Comparison of ENCODE assay signal across 22 cellular contexts in genomic region chr15:61889706-61890105, GRCh38.
DNase-seq lines count a peak whose midpoint lies in the region; ATAC-seq and TF ChIP-seq lines count a peak whose summit lies in the region.
"Had no signal": no experiment of that assay in that cellular context is flagged by ENCODE, and none has a peak within 500 bp of the region (broad histone marks: within the 10 kb centered on the region; RNA-seq: fewer than 3 reads in every experiment).

No MANE protein-coding gene starts in this region.

- peaks cover 22% of the 10 kb centered on the region for H3K9me3 Mint-ChIP-seq in activated naive CD4-positive, alpha-beta T cell treated with anti-CD3 and anti-CD28 coated beads, Interleukin-2, amount 10 ng/mL, durations not matched to agents 7 days and 5 days
- peaks cover 23% of the 10 kb centered on the region for H3K9me3 Mint-ChIP-seq in activated CD4-positive, alpha-beta memory T cell treated with anti-CD3 and anti-CD28 coated beads for 36 hours
- H3K9me3 Mint-ChIP-seq in type B pancreatic cell, result no peaks in the 10 kb centered on the region

- POLR2A ChIA-PET in activated CD4-positive, alpha-beta memory T cell treated with anti-CD3 and anti-CD28 coated beads for 36 hours (lab: Charles Lee), result no interaction called here

- H3K4me3 ChIP-seq in epithelial cell of esophagus (ENCODE audit: low read length), result no peak overlapping the region
- H3K4me3 ChIP-seq: left lung, spleen, uterus had no signal

- DNase-seq in activated naive CD4-positive, alpha-beta T cell treated with anti-CD3 and anti-CD28 coated beads, Interleukin-2, amount 10 ng/mL, durations not matched to agents 7 days and 5 days, result no peak
- DNase-seq in activated naive CD4-positive, alpha-beta T cell (lab: John Stamatoyannopoulos, UW), result no peak
- DNase-seq in activated CD4-positive, alpha-beta memory T cell treated with anti-CD3 and anti-CD28 coated beads for 36 hours, result no peak
- DNase-seq in epithelial cell of esophagus (ENCODE audit: low read depth), result peak; percentile 75
- DNase-seq in type B pancreatic cell (ENCODE audit: extremely low spot score, unreplicated experiment), result no peak
- no peak for DNase-seq in NCI-H1694 treated with DMSO at 0.1 percent for 48 hours (lab: John Stamatoyannopoulos, UW)
- no peak for DNase-seq in SKM-1 (lab: John Stamatoyannopoulos, UW; ENCODE audit: unreplicated experiment)
- DNase-seq in sciatic nerve (ENCODE audit: low spot score), result no peak
- DNase-seq: DMS79 treated with DMSO at 0.1 percent for 48 hours; erythroblast; left lung; MV-4-11; NCI-H146; NCI-H526 treated with DMSO at 0.1 percent for 48 hours; spleen; stimulated activated CD4-positive, alpha-beta T cell treated with anti-CD3 and anti-CD28 coated beads, Interleukin-2, amount 100 ng/mL, for 48 hours; T1000; uterus had no signal

- CTCF ChIA-PET in activated naive CD4-positive, alpha-beta T cell treated with anti-CD3 and anti-CD28 coated beads, Interleukin-2, amount 10 ng/mL, durations not matched to agents 7 days and 5 days (lab: Charles Lee), result no interaction called here
- CTCF ChIA-PET in activated CD4-positive, alpha-beta memory T cell treated with anti-CD3 and anti-CD28 coated beads for 36 hours (lab: Charles Lee), result no interaction called here

- intact Hi-C loops in activated CD4-positive, alpha-beta memory T cell treated with anti-CD3 and anti-CD28 coated beads for 36 hours (cut with micrococcal nuclease), result no loop called here
- intact Hi-C loops in sciatic nerve (cut with DNase I), result no loop called here

- peak overlapping the region; percentile 0 for H3K27ac Mint-ChIP-seq in activated naive CD4-positive, alpha-beta T cell treated with anti-CD3 and anti-CD28 coated beads, Interleukin-2, amount 10 ng/mL, durations not matched to agents 7 days and 5 days
- H3K27ac Mint-ChIP-seq in activated CD4-positive, alpha-beta memory T cell treated with anti-CD3 and anti-CD28 coated beads for 36 hours, result peak overlapping the region; percentile 59
- peak overlapping the region; percentile 7 for H3K27ac Mint-ChIP-seq in type B pancreatic cell
- H3K27ac Mint-ChIP-seq: activated naive CD8-positive, alpha-beta T cell; mesothelial cell of epicardium; stimulated activated memory B cell treated with anti-CD40 and anti-IgM and Interleukin-4, amounts not matched to agents 10 μg/mL and 1 μg/mL and 100 μg/mL, for 72 hours had no signal

- no peaks in the 10 kb centered on the region for H3K27me3 Mint-ChIP-seq in activated naive CD4-positive, alpha-beta T cell treated with anti-CD3 and anti-CD28 coated beads, Interleukin-2, amount 10 ng/mL, durations not matched to agents 7 days and 5 days
- no peaks in the 10 kb centered on the region for H3K27me3 Mint-ChIP-seq in activated CD4-positive, alpha-beta memory T cell treated with anti-CD3 and anti-CD28 coated beads for 36 hours
- H3K27me3 Mint-ChIP-seq in type B pancreatic cell, result no peaks in the 10 kb centered on the region
- H3K27me3 Mint-ChIP-seq: activated naive CD8-positive, alpha-beta T cell; natural killer cell treated with Interleukin-12 subunit alpha and Interleukin-12 subunit beta and Interleukin-15 and Interleukin-18, amount 100 ng/mL, for 72 hours; stimulated activated memory B cell treated with anti-CD40 and anti-IgM and Interleukin-4, amounts not matched to agents 10 μg/mL and 1 μg/mL and 100 μg/mL, for 72 hours had no signal

- no peak for ATAC-seq in sciatic nerve
- ATAC-seq: left lung; stimulated activated memory B cell treated with anti-CD40 and anti-IgM and Interleukin-4, amounts not matched to agents 10 μg/mL and 1 μg/mL and 100 μg/mL, for 72 hours had no signal

- peaks cover 9% of the 10 kb centered on the region for H3K4me1 Mint-ChIP-seq in activated naive CD4-positive, alpha-beta T cell treated with anti-CD3 and anti-CD28 coated beads, Interleukin-2, amount 10 ng/mL, durations not matched to agents 7 days and 5 days
- H3K4me1 Mint-ChIP-seq in activated CD4-positive, alpha-beta memory T cell treated with anti-CD3 and anti-CD28 coated beads for 36 hours (ENCODE audit: low read depth), result peaks cover 4% of the 10 kb centered on the region
- no peaks in the 10 kb centered on the region for H3K4me1 Mint-ChIP-seq in type B pancreatic cell (ENCODE audit: unreplicated experiment)
- H3K4me1 Mint-ChIP-seq: mesothelial cell of epicardium; stimulated activated memory B cell treated with anti-CD40 and anti-IgM and Interleukin-4, amounts not matched to agents 10 μg/mL and 1 μg/mL and 100 μg/mL, for 72 hours had no signal

- H3K36me3 Mint-ChIP-seq in activated naive CD4-positive, alpha-beta T cell treated with anti-CD3 and anti-CD28 coated beads, Interleukin-2, amount 10 ng/mL, durations not matched to agents 7 days and 5 days, result peaks cover 56% of the 10 kb centered on the region
- peaks cover 51% of the 10 kb centered on the region for H3K36me3 Mint-ChIP-seq in activated CD4-positive, alpha-beta memory T cell treated with anti-CD3 and anti-CD28 coated beads for 36 hours
- H3K36me3 Mint-ChIP-seq in type B pancreatic cell, result peaks cover 30% of the 10 kb centered on the region

- no peak for TF ChIP-seq CTCF in epithelial cell of esophagus (IDR thresholded peaks at IDR 0.05; ENCODE audit: insufficient read depth, low read depth, low read length, missing control alignments)
- no peak for TF ChIP-seq CTCF in type B pancreatic cell (conservative IDR thresholded peaks at IDR 0.05)

- H3K4me3 Mint-ChIP-seq in activated naive CD4-positive, alpha-beta T cell treated with anti-CD3 and anti-CD28 coated beads, Interleukin-2, amount 10 ng/mL, durations not matched to agents 7 days and 5 days, result no peak overlapping the region
- no peak overlapping the region for H3K4me3 Mint-ChIP-seq in activated CD4-positive, alpha-beta memory T cell treated with anti-CD3 and anti-CD28 coated beads for 36 hours
- no peak overlapping the region for H3K4me3 Mint-ChIP-seq in type B pancreatic cell
- H3K4me3 Mint-ChIP-seq: activated naive CD8-positive, alpha-beta T cell; mesothelial cell of epicardium; natural killer cell treated with Interleukin-12 subunit alpha and Interleukin-12 subunit beta and Interleukin-15 and Interleukin-18, amount 100 ng/mL, for 72 hours; stimulated activated memory B cell treated with anti-CD40 and anti-IgM and Interleukin-4, amounts not matched to agents 10 μg/mL and 1 μg/mL and 100 μg/mL, for 72 hours had no signal

Comparison
In these comparisons a context has a peak if more than half of its experiments do, and no peak if none do; other contexts are left out.
1. H3K27ac Mint-ChIP-seq: peak in every context shown above with its lines; median percentile 59 in activated CD4-positive, alpha-beta memory T cell treated with anti-CD3 and anti-CD28 coated beads for 36 hours; 7 in type B pancreatic cell; 0 in activated naive CD4-positive, alpha-beta T cell treated with anti-CD3 and anti-CD28 coated beads, Interleukin-2, amount 10 ng/mL, durations not matched to agents 7 days and 5 days.